14 cellular contexts compared by ENCODE assay signal in genomic region chr17:64679710-64680216, GRCh38. TPM values are rescaled to one million over a fixed set of nuclear protein-coding genes. Genes with fewer than 3 reads are reported as not detected.
DNase-seq lines count a peak whose midpoint lies in the region; ATAC-seq, FAIRE-seq and TF ChIP-seq lines count a peak whose summit lies in the region.
"Had no signal": no experiment of that assay in that cellular context is flagged by ENCODE, and none has a peak within 500 bp of the region (broad histone marks: within the 10 kb centered on the region; RNA-seq: fewer than 3 reads in every experiment).

No MANE protein-coding gene starts in this region.

- no peaks in the 10 kb centered on the region for H3K36me3 ChIP-seq in testis (ENCODE audit: low read depth, missing control alignments)
- H3K36me3 ChIP-seq: BLaER1 treated with 17β-estradiol and CSF1 and Interleukin-3, amounts not matched to agents 10 nM and 100 nM had no signal

- peak overlapping the region; percentile 71 for H3K4me2 ChIP-seq in A549
- H3K4me2 ChIP-seq: BLaER1 treated with 17β-estradiol and CSF1 and Interleukin-3, amounts not matched to agents 10 nM and 100 nM had no signal

- H3K4me1 ChIP-seq in A549 (peaks cover 56% of the 10 kb centered on the region), right cardiac atrium (ENCODE audit: control insufficient read depth, insufficient read depth, low read length) (no peaks in the 10 kb centered on the region), testis (no peaks in the 10 kb centered on the region)

- H3K27ac ChIP-seq in A549 (peak overlapping the region; percentile 84 to 86), right cardiac atrium (ENCODE audit: low read length) (no peak overlapping the region), testis (no peak overlapping the region)
- H3K27ac ChIP-seq: BLaER1 treated with 17β-estradiol and CSF1 and Interleukin-3, amounts not matched to agents 10 nM and 100 nM had no signal

- no peaks in the 10 kb centered on the region for H3K9me3 ChIP-seq in A549
- H3K9me3 ChIP-seq in right cardiac atrium (ENCODE audit: control insufficient read depth, low read length) = no peaks in the 10 kb centered on the region
- H3K9me3 ChIP-seq in testis = no peaks in the 10 kb centered on the region
- H3K9me3 ChIP-seq: BLaER1 treated with 17β-estradiol and CSF1 and Interleukin-3, amounts not matched to agents 10 nM and 100 nM had no signal

- TF ChIP-seq RAD21 in A549 (conservative IDR thresholded peaks at IDR 0.05 in 1 of 2, IDR thresholded peaks at IDR 0.05 in 1 of 2) = peak; percentile 41 to 59; a peak in 4 of 5 replicates

- TF ChIP-seq POLR2A in A549 (IDR thresholded peaks at IDR 0.05; ENCODE audit: low read length) = no peak
- no peak for TF ChIP-seq POLR2A in testis (IDR thresholded peaks at IDR 0.05)

- no peaks in the 10 kb centered on the region for H3K27me3 ChIP-seq in right cardiac atrium (ENCODE audit: control insufficient read depth, insufficient read depth)
- H3K27me3 ChIP-seq in testis = no peaks in the 10 kb centered on the region
- H3K27me3 ChIP-seq: BLaER1 treated with 17β-estradiol and CSF1 and Interleukin-3, amounts not matched to agents 10 nM and 100 nM had no signal

- no peaks in the 10 kb centered on the region for H3K9me3 Mint-ChIP-seq in HFFc6
- H3K9me3 Mint-ChIP-seq: stimulated activated memory B cell treated with anti-CD40 and anti-IgM and Interleukin-4, amounts not matched to agents 10 μg/mL and 1 μg/mL and 100 μg/mL, for 72 hours had no signal

- FAIRE-seq in A549 (lab: Jason Lieb, UNC) = peak; percentile 98

- intact Hi-C loops in right cardiac atrium (cut with DNase I) = loop anchor here in 1 of 4 donors (10.0 kb wide), 1 partner anchor 55 kb away; no protein-coding TSS in a partner anchor
- intact Hi-C loops in testis (cut with DNase I; ENCODE audit: low total_unique reads) = no loop called here

- peak overlapping the region; percentile 96 for H3K27ac Mint-ChIP-seq in HFFc6
- H3K27ac Mint-ChIP-seq: stimulated activated memory B cell treated with anti-CD40 and anti-IgM and Interleukin-4, amounts not matched to agents 10 μg/mL and 1 μg/mL and 100 μg/mL, for 72 hours had no signal

- H3K27me3 Mint-ChIP-seq in HFFc6 (ENCODE audit: insufficient read depth) = peaks cover 1% of the 10 kb centered on the region; the same call in 1 of the 2 replicates

- H3K4me3 Mint-ChIP-seq in HFFc6 = peak overlapping the region; percentile 85
- H3K4me3 Mint-ChIP-seq: stimulated activated memory B cell treated with anti-CD40 and anti-IgM and Interleukin-4, amounts not matched to agents 10 μg/mL and 1 μg/mL and 100 μg/mL, for 72 hours had no signal

- CTCF ChIA-PET in A549 (lab: Yijun Ruan, JAX) = interaction anchor here (0.6 to 1.9 kb wide), 11 partner anchors 10 to 95 kb away, joined by 3 to 17 read pairs (median 4); no protein-coding TSS in a partner anchor

- DNase-seq in A549 (ENCODE audit: low read depth in 1 of 2, low spot score in 1 of 2) (peak; percentile 95), HFFc6 (peak; percentile 100), amniotic epithelial cell (ENCODE audit: low read depth) (peak; percentile 86), right cardiac atrium (peak in 2 of 3 donors; percentile 31 to 53), UCSD-AML1 (lab: John Stamatoyannopoulos, UW; ENCODE audit: unreplicated experiment) (no peak), testis (no peak)
- DNase-seq: caudate nucleus, NCI-H1436, SHP77 had no signal

- WGBS in A549 (ENCODE audit: missing lambda C conversion rate) = under 1% methylated on average over 10 of the region's 10 CpGs
- WGBS in right cardiac atrium = 61% methylated on average over 10 of the region's 10 CpGs
- 88 to 91% methylated on average over 10 of the region's 10 CpGs for WGBS in testis, 2 donors

- peak; percentile 86 to 91 for TF ChIP-seq EP300 in A549 (IDR thresholded peaks at IDR 0.05)

- TF ChIP-seq CTCF in A549 (IDR thresholded peaks at IDR 0.05) (no peak; the same call in 2 of the 3 replicates), HFFc6 (IDR thresholded peaks at IDR 0.05) (no peak), testis (IDR thresholded peaks at IDR 0.05) (no peak)

- peak overlapping the region; percentile 7; the same call in 2 of the 3 replicates for H3K4me3 ChIP-seq in A549
- H3K4me3 ChIP-seq in right cardiac atrium (ENCODE audit: low read length) = no peak overlapping the region
- no peak overlapping the region for H3K4me3 ChIP-seq in testis
- H3K4me3 ChIP-seq: BLaER1 treated with 17β-estradiol and CSF1 and Interleukin-3, amounts not matched to agents 10 nM and 100 nM had no signal

- ATAC-seq in A549 = peak; percentile 93 to 99
- peak; percentile 28 to 33 for ATAC-seq in right cardiac atrium
- no peak for ATAC-seq in HG02973 (IDR thresholded peaks at IDR 0.05; ENCODE audit: unreplicated experiment)
- no peak for ATAC-seq in GM18873 (IDR thresholded peaks at IDR 0.05; ENCODE audit: low FRiP score, unreplicated experiment)
- ATAC-seq: sciatic nerve; stimulated activated memory B cell treated with anti-CD40 and anti-IgM and Interleukin-4, amounts not matched to agents 10 μg/mL and 1 μg/mL and 100 μg/mL, for 72 hours had no signal

- H3K4me1 Mint-ChIP-seq in HFFc6 (ENCODE audit: low read depth) = peaks cover 62% of the 10 kb centered on the region
- H3K4me1 Mint-ChIP-seq: stimulated activated memory B cell treated with anti-CD40 and anti-IgM and Interleukin-4, amounts not matched to agents 10 μg/mL and 1 μg/mL and 100 μg/mL, for 72 hours had no signal

- H3K36me3 Mint-ChIP-seq in HFFc6 (ENCODE audit: low read depth) = no peaks in the 10 kb centered on the region; the same call in 1 of the 2 replicates
- H3K36me3 Mint-ChIP-seq: stimulated activated memory B cell treated with anti-CD40 and anti-IgM and Interleukin-4, amounts not matched to agents 10 μg/mL and 1 μg/mL and 100 μg/mL, for 72 hours had no signal

- POLR2A ChIA-PET in A549 (lab: Yijun Ruan, JAX) = interaction anchor here (0.6 to 2.9 kb wide), 6 partner anchors 18 to 603 kb away, joined by 3 to 17 read pairs (median 12); partner anchors contain the start of genes CEP95, DDX5 and SMURF2

TF ChIP-seq in A549, 52 proteins besides CTCF, POLR2A, EP300 and RAD21 (continues in another document):
- TF ChIP-seq CEBPB (IDR thresholded peaks at IDR 0.05) (peak; percentile 26 to 92), ESRRA (IDR thresholded peaks at IDR 0.05; ENCODE audit: borderline replicate concordance, low read length) (peak; percentile 81; the same call in 1 of the 2 replicates), EHMT2 (IDR thresholded peaks at IDR 0.05; ENCODE audit: low read depth) (no peak), JUN (IDR thresholded peaks at IDR 0.05) (peak; percentile 94 to 97), HOXA7 (CRISPR knock-in tag; IDR thresholded peaks at IDR 0.05) (0 out of 2 replicates have a peak, but pooled peaks have one; percentile 45), RCOR1 (IDR thresholded peaks at IDR 0.05; ENCODE audit: low read depth, low read length) (no peak), RNF2 (IDR thresholded peaks at IDR 0.05; ENCODE audit: borderline replicate concordance, low read depth) (no peak), RARB (CRISPR knock-in tag; IDR thresholded peaks at IDR 0.05) (0 out of 2 replicates have a peak, but pooled peaks have one; percentile 54), HOXB13 (CRISPR knock-in tag; IDR thresholded peaks at IDR 0.05; ENCODE audit: low read depth) (peak; percentile 57; the same call in 1 of the 2 replicates), HOXB5 (CRISPR knock-in tag; IDR thresholded peaks at IDR 0.05) (peak; percentile 84; the same call in 1 of the 2 replicates), EHF (CRISPR knock-in tag; IDR thresholded peaks at IDR 0.05) (peak; percentile 75; the same call in 1 of the 2 replicates), SMC3 (IDR thresholded peaks at IDR 0.05) (peak; percentile 55), MAX (IDR thresholded peaks at IDR 0.05) (peak; percentile 90), GATA3 (IDR thresholded peaks at IDR 0.05; ENCODE audit: borderline replicate concordance) (peak; percentile 97), FOXS1 (CRISPR knock-in tag; IDR thresholded peaks at IDR 0.05) (peak; percentile 63; the same call in 1 of the 2 replicates), JUNB (IDR thresholded peaks at IDR 0.05) (peak; percentile 100), CBX2 (IDR thresholded peaks at IDR 0.05; ENCODE audit: borderline replicate concordance, low read depth) (no peak)
- TF ChIP-seq, protein P1, sequence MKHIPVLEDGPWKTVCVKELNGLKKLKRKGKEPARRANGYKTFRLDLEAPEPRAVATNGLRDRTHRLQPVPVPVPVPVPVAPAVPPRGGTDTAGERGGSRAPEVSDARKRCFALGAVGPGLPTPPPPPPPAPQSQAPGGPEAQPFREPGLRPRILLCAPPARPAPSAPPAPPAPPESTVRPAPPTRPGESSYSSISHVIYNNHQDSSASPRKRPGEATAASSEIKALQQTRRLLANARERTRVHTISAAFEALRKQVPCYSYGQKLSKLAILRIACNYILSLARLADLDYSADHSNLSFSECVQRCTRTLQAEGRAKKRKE (CRISPR knock-in tag; IDR thresholded peaks at IDR 0.05; ENCODE audit: low read depth) = peak; percentile 89; the same call in 1 of the 2 replicates
- TF ChIP-seq, protein P2, sequence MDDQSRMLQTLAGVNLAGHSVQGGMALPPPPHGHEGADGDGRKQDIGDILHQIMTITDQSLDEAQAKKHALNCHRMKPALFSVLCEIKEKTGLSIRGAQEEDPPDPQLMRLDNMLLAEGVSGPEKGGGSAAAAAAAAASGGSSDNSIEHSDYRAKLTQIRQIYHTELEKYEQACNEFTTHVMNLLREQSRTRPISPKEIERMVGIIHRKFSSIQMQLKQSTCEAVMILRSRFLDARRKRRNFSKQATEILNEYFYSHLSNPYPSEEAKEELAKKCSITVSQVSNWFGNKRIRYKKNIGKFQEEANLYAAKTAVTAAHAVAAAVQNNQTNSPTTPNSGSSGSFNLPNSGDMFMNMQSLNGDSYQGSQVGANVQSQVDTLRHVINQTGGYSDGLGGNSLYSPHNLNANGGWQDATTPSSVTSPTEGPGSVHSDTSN (IDR thresholded peaks at IDR 0.05) = 0 out of 2 replicates have a peak, but pooled peaks have one; percentile 46

RNA-seq across cellular contexts. Expression of gene SMURF2, which starts 17.7 kb away (rescaled TPM):
- polyA plus RNA-seq in A549 (2011; rRNA removed) = 26.3 and 29.1 TPM in 2 replicates
- polyA plus RNA-seq in A549 (2012; cell fraction: cytosol; rRNA removed) = 8.3 and 8.9 TPM in 2 replicates
- polyA plus RNA-seq in A549 (2012; cell fraction: nucleus; rRNA removed) = 7.0 and 11.0 TPM in 2 replicates
- polyA plus RNA-seq in A549 (2017; fragmentation: RNase III; extraction: RNeasy Plus Mini Kit Qiagen cat#74134 plus additional on column Dnase treatment) = 16.7 to 21.1 TPM (median 17.6 TPM) in 3 replicates
- polyA minus RNA-seq in A549 (2011; rRNA and poly(A)+ RNA removed) = 33.6 and 34.0 TPM in 2 replicates
- total RNA-seq in HFFc6 (2021; fragmentation: NEBNext Ultra II Directional; extraction: Animal tissue kit (Norgen Biotek cat#: 25700)) = 100 to 1,000 TPM in 3 of 6 experiments, 10 to 100 TPM in 3; 92.5 to 206 (median 99.1) TPM
- total RNA-seq in right cardiac atrium = 10 to 100 TPM; 14.4 to 27.2 (median 15.3) TPM
- 4.7 TPM for polyA plus RNA-seq in right cardiac atrium
- 10 to 100 TPM; 28.9 to 32.2 TPM for total RNA-seq in testis
- polyA plus RNA-seq in testis (ENCODE audit: insufficient read depth, low read depth, low replicate concordance) = 50.0 TPM

Comparison
In these comparisons a context has a peak if more than half of its experiments do, and no peak if none do; other contexts are left out.
1. ATAC-seq: peak in A549 (2 of 2) and right cardiac atrium (2 of 2); none in HG02973 (single experiment) and GM18873 (single experiment).
2. DNase-seq: peak in A549 (2 of 2), HFFc6 (single experiment), amniotic epithelial cell (single experiment) and right cardiac atrium (2 of 3); none in UCSD-AML1 (single experiment) and testis (single experiment).
3. H3K27ac ChIP-seq: peak in A549 (2 of 2); none in right cardiac atrium (single experiment) and testis (0 of 2).